ENCODE assay signal across 9 cellular contexts in genomic region chr11:8832571-8833260, GRCh38.
DNase-seq lines count a peak whose midpoint lies in the region; ATAC-seq, FAIRE-seq and TF ChIP-seq lines count a peak whose summit lies in the region.
"Had no signal": no experiment of that assay in that cellular context is flagged by ENCODE, and none has a peak within 500 bp of the region (broad histone marks: within the 10 kb centered on the region; RNA-seq: fewer than 3 reads in every experiment).

No MANE protein-coding gene starts in this region.

- no peaks in the 10 kb centered on the region for H3K36me3 ChIP-seq in vagina
- H3K36me3 ChIP-seq in small intestine (ENCODE audit: control insufficient read depth in 2 of 2, insufficient read depth in 2 of 2, low read length in 2 of 2) = no peaks in the 10 kb centered on the region

- H3K4me1 ChIP-seq in vagina (peaks cover 17% of the 10 kb centered on the region), small intestine (ENCODE audit: control insufficient read depth in 2 of 2, insufficient read depth in 1 of 2, low read depth in 1 of 2, low read length in 1 of 2) (peaks cover 0 to 1% of the 10 kb centered on the region in 2 donors)

- WGBS in small intestine, 3 donors = 61 to 78% (median 66%) methylated on average over 9 of the region's 9 CpGs

- TF ChIP-seq CTCF in vagina (IDR thresholded peaks at IDR 0.05) = no peak

- H3K27me3 ChIP-seq in vagina (no peaks in the 10 kb centered on the region), small intestine (ENCODE audit: control insufficient read depth in 2 of 2, insufficient read depth in 2 of 2, low read length in 2 of 2) (no peaks in the 10 kb centered on the region)
- H3K27me3 ChIP-seq: dorsolateral prefrontal cortex had no signal

- peaks cover 4% of the 10 kb centered on the region for H3K27me3 Mint-ChIP-seq in activated naive CD8-positive, alpha-beta T cell treated with anti-CD3 and anti-CD28 coated beads, Interleukin-2, amount 10 ng/mL, durations not matched to agents 7 days and 5 days

- peak overlapping the region; percentile 61 for H3K4me3 Mint-ChIP-seq in activated naive CD8-positive, alpha-beta T cell treated with anti-CD3 and anti-CD28 coated beads, Interleukin-2, amount 10 ng/mL, durations not matched to agents 7 days and 5 days

- peak; percentile 95 for ATAC-seq in GM21786 (IDR thresholded peaks at IDR 0.05; ENCODE audit: unreplicated experiment)
- ATAC-seq in activated naive CD8-positive, alpha-beta T cell treated with anti-CD3 and anti-CD28 coated beads, Interleukin-2, amount 10 ng/mL, durations not matched to agents 7 days and 5 days (ENCODE audit: low read depth) = peak; percentile 83

- H3K9me3 ChIP-seq in vagina = no peaks in the 10 kb centered on the region
- H3K9me3 ChIP-seq in small intestine (ENCODE audit: control insufficient read depth, low read depth) = no peaks in the 10 kb centered on the region

- no peaks in the 10 kb centered on the region for H3K9me3 Mint-ChIP-seq in activated naive CD8-positive, alpha-beta T cell treated with anti-CD3 and anti-CD28 coated beads, Interleukin-2, amount 10 ng/mL, durations not matched to agents 7 days and 5 days

- H3K4me1 Mint-ChIP-seq in activated naive CD8-positive, alpha-beta T cell treated with anti-CD3 and anti-CD28 coated beads, Interleukin-2, amount 10 ng/mL, durations not matched to agents 7 days and 5 days = peaks cover 12% of the 10 kb centered on the region

- H3K36me3 Mint-ChIP-seq in activated naive CD8-positive, alpha-beta T cell treated with anti-CD3 and anti-CD28 coated beads, Interleukin-2, amount 10 ng/mL, durations not matched to agents 7 days and 5 days = peaks cover 1% of the 10 kb centered on the region

- no peak for FAIRE-seq in small intestine (lab: Jason Lieb, UNC)

- peak; percentile 41 for DNase-seq in NCI-H2029 (lab: John Stamatoyannopoulos, UW)
- no peak for DNase-seq in NCI-H2029 treated with DMSO at 0.1 percent for 48 hours (lab: John Stamatoyannopoulos, UW)
- DNase-seq in M059J (ENCODE audit: low read depth) = peak; percentile 93
- peak; percentile 45 for DNase-seq in activated naive CD8-positive, alpha-beta T cell treated with anti-CD3 and anti-CD28 coated beads, Interleukin-2, amount 10 ng/mL, durations not matched to agents 7 days and 5 days
- DNase-seq in iPS-NIHi11 (ENCODE audit: low spot score) = peak; percentile 46
- DNase-seq in vagina (ENCODE audit: extremely low spot score in 2 of 2) = no peak
- DNase-seq in small intestine = no peak

- TF ChIP-seq POLR2A in vagina (IDR thresholded peaks at IDR 0.05) = no peak

- intact Hi-C loops in vagina (cut with DNase I) = no loop called here

- POLR2A ChIA-PET in activated naive CD8-positive, alpha-beta T cell treated with anti-CD3 and anti-CD28 coated beads, Interleukin-2, amount 10 ng/mL, durations not matched to agents 7 days and 5 days (lab: Charles Lee) = interaction anchor here (0.7 kb wide), 1 partner anchor 150 kb away, joined by 3 read pairs; the partner anchor contains the start of genes RPL27A and TRIM66

- H3K27ac ChIP-seq in vagina (peak overlapping the region; percentile 37), small intestine (ENCODE audit: low read depth in 1 of 2, low read length in 1 of 2) (peak overlapping the region in 1 of 2 donors; percentile 55)

- H3K4me3 ChIP-seq in vagina (no peak overlapping the region), small intestine (ENCODE audit: low read depth in 1 of 2, low read length in 2 of 2) (no peak overlapping the region)
- H3K4me3 ChIP-seq: dorsolateral prefrontal cortex had no signal

- peak overlapping the region; percentile 83 for H3K27ac Mint-ChIP-seq in activated naive CD8-positive, alpha-beta T cell treated with anti-CD3 and anti-CD28 coated beads, Interleukin-2, amount 10 ng/mL, durations not matched to agents 7 days and 5 days

Comparison
In these comparisons a context has a peak if more than half of its experiments do, and no peak if none do; other contexts are left out.
1. DNase-seq: peak in NCI-H2029 (single experiment), M059J (single experiment), activated naive CD8-positive, alpha-beta T cell treated with anti-CD3 and anti-CD28 coated beads, Interleukin-2, amount 10 ng/mL, durations not matched to agents 7 days and 5 days (single experiment) and iPS-NIHi11 (single experiment); none in NCI-H2029 treated with DMSO at 0.1 percent for 48 hours (single experiment), vagina (0 of 2) and small intestine (single experiment).